12 cellular contexts compared by ENCODE assay signal in genomic region chr10:129161184-129161583, GRCh38.
DNase-seq lines count a peak whose midpoint lies in the region; ATAC-seq, FAIRE-seq and TF ChIP-seq lines count a peak whose summit lies in the region.
"Had no signal": no experiment of that assay in that cellular context is flagged by ENCODE, and none has a peak within 500 bp of the region (broad histone marks: within the 10 kb centered on the region; RNA-seq: fewer than 3 reads in every experiment).

No MANE protein-coding gene starts in this region.

- intact Hi-C loops in endothelial cell of umbilical vein (cut with micrococcal nuclease), result no loop called here
- intact Hi-C loops in transverse colon (cut with DNase I; ENCODE audit: low total_unique reads), result no loop called here

- CTCF ChIA-PET in endothelial cell of umbilical vein (lab: Charles Lee), result interaction anchor here (0.7 to 0.9 kb wide), 2 partner anchors 9 to 167 kb away, joined by 3 to 4 read pairs; no protein-coding TSS in a partner anchor

- peak; percentile 63 for FAIRE-seq in endothelial cell of umbilical vein (lab: Jason Lieb, UNC)
- FAIRE-seq: A204.1, colon had no signal

- no peak for TF ChIP-seq POLR2A in endothelial cell of umbilical vein (IDR thresholded peaks at IDR 0.05; ENCODE audit: low read depth, low read length)
- TF ChIP-seq POLR2A in transverse colon (IDR thresholded peaks at IDR 0.05), result no peak

- WGBS in transverse colon (ENCODE audit: low coverage in 1 of 2), 2 donors, result 53 to 100% methylated on average over 1 to 3 of the region's 3 CpGs

- no peaks in the 10 kb centered on the region for H3K36me3 ChIP-seq in endothelial cell of umbilical vein (ENCODE audit: control insufficient read depth in 2 of 2, extremely low read depth in 1 of 2, insufficient read depth in 2 of 2, low read length in 2 of 2)
- H3K36me3 ChIP-seq in neural progenitor cell, result no peaks in the 10 kb centered on the region
- no peaks in the 10 kb centered on the region for H3K36me3 ChIP-seq in transverse colon
- H3K36me3 ChIP-seq: heart left ventricle had no signal

- H2AFZ ChIP-seq in endothelial cell of umbilical vein (ENCODE audit: low read depth, low read length) (no peak overlapping the region), neural progenitor cell (replicated peaks) (no peak overlapping the region)

- no peak overlapping the region for H3K4me3 Mint-ChIP-seq in neural progenitor cell

- no peaks in the 10 kb centered on the region for H3K36me3 Mint-ChIP-seq in neural progenitor cell

- no peaks in the 10 kb centered on the region for H3K27me3 ChIP-seq in endothelial cell of umbilical vein (ENCODE audit: control insufficient read depth in 2 of 2, insufficient read depth in 2 of 2, low read length in 2 of 2)
- H3K27me3 ChIP-seq in neural progenitor cell, result no peaks in the 10 kb centered on the region
- no peaks in the 10 kb centered on the region for H3K27me3 ChIP-seq in transverse colon
- H3K27me3 ChIP-seq: heart left ventricle had no signal

- no peaks in the 10 kb centered on the region for H3K27me3 Mint-ChIP-seq in neural progenitor cell (ENCODE audit: insufficient read depth, low read depth)

- no peak overlapping the region for H3K27ac Mint-ChIP-seq in neural progenitor cell

- H3K9ac ChIP-seq in endothelial cell of umbilical vein (replicated peaks; ENCODE audit: extremely low read depth, insufficient read depth, low read length) (no peak overlapping the region), neural progenitor cell (no peak overlapping the region)

- H3K79me2 ChIP-seq in endothelial cell of umbilical vein (ENCODE audit: control insufficient read depth, insufficient read depth, low read length) (no peaks in the 10 kb centered on the region), neural progenitor cell (ENCODE audit: low read depth) (no peaks in the 10 kb centered on the region)

- TF ChIP-seq CTCF in endothelial cell of umbilical vein (IDR thresholded peaks at IDR 0.05; ENCODE audit: extremely low read depth in 1 of 2, insufficient read depth in 1 of 2, low read depth in 1 of 2, low read length in 2 of 2) (no peak), neural progenitor cell (IDR thresholded peaks at IDR 0.05) (no peak), transverse colon (IDR thresholded peaks at IDR 0.05) (no peak)

- no peak for TF ChIP-seq EP300 in transverse colon (IDR thresholded peaks at IDR 0.05; ENCODE audit: low read depth)

- H3K27ac ChIP-seq in endothelial cell of umbilical vein (ENCODE audit: insufficient read depth, low read depth, low read length), result no peak overlapping the region
- no peak overlapping the region for H3K27ac ChIP-seq in neural progenitor cell
- no peak overlapping the region for H3K27ac ChIP-seq in transverse colon
- H3K27ac ChIP-seq: heart left ventricle had no signal

- DNase-seq in NK-92 treated with Interleukin-12 subunit alpha and Interleukin-12 subunit beta, amount 100 ng/mL, for 24 hours (lab: John Stamatoyannopoulos, UW), result peak; percentile 42
- DNase-seq in NK-92 (lab: John Stamatoyannopoulos, UW; ENCODE audit: unreplicated experiment), result no peak
- peak; percentile 2 for DNase-seq in OCI-M1 (lab: John Stamatoyannopoulos, UW)
- peak; percentile 2 for DNase-seq in endothelial cell of umbilical vein (ENCODE audit: low read depth, low spot score)
- DNase-seq in neural progenitor cell (ENCODE audit: low spot score), result peak; percentile 42
- DNase-seq in NCI-H1694 (lab: John Stamatoyannopoulos, UW), result no peak
- no peak for DNase-seq in transverse colon
- DNase-seq: heart left ventricle, NCI-H2171 treated with DMSO at 0.1 percent for 48 hours had no signal

- H3K4me2 ChIP-seq in endothelial cell of umbilical vein (ENCODE audit: insufficient read depth, low read length) (no peak overlapping the region), neural progenitor cell (no peak overlapping the region)

- POLR2A ChIA-PET in endothelial cell of umbilical vein (lab: Charles Lee), result no interaction called here

- H4K20me1 ChIP-seq in endothelial cell of umbilical vein (replicated peaks; ENCODE audit: control insufficient read depth, extremely low read depth, insufficient read depth, low read length), result no peaks in the 10 kb centered on the region
- H4K20me1 ChIP-seq in neural progenitor cell (ENCODE audit: low read depth), result no peaks in the 10 kb centered on the region

- H3K4me1 ChIP-seq in endothelial cell of umbilical vein (ENCODE audit: control insufficient read depth, extremely low read depth, insufficient read depth, low read length) (no peaks in the 10 kb centered on the region), neural progenitor cell (no peaks in the 10 kb centered on the region), transverse colon (no peaks in the 10 kb centered on the region)
- H3K4me1 ChIP-seq: heart left ventricle had no signal

- no peak for ATAC-seq in HG03354 (IDR thresholded peaks at IDR 0.05; ENCODE audit: poor library complexity, severe bottlenecking, unreplicated experiment)
- ATAC-seq: heart left ventricle had no signal

- H3K9me3 Mint-ChIP-seq in neural progenitor cell, result peaks cover 8% of the 10 kb centered on the region

- H3K9me1 ChIP-seq in endothelial cell of umbilical vein (replicated peaks; ENCODE audit: control insufficient read depth, extremely low read depth, insufficient read depth, low read length), result no peaks in the 10 kb centered on the region

- H3K4me3 ChIP-seq in endothelial cell of umbilical vein (replicated peaks in 1 of 3; ENCODE audit: insufficient read depth in 1 of 3, low read depth in 1 of 3, low read length in 3 of 3), result no peak overlapping the region
- no peak overlapping the region for H3K4me3 ChIP-seq in neural progenitor cell
- H3K4me3 ChIP-seq in transverse colon, result no peak overlapping the region
- H3K4me3 ChIP-seq: heart left ventricle had no signal

- in situ Hi-C loops in transverse colon (cut with MboI; ENCODE audit: low pct_ligation_motif_present in 1 of 4, low pct_unique_long_range_greater_than_20kb in 1 of 4, low sequenced_read_pairs in 3 of 4), result no loop called here

- H3K9me3 ChIP-seq in endothelial cell of umbilical vein (replicated peaks; ENCODE audit: control insufficient read depth, insufficient read depth, low read length) (no peaks in the 10 kb centered on the region), neural progenitor cell (ENCODE audit: low read depth) (no peaks in the 10 kb centered on the region), transverse colon (no peaks in the 10 kb centered on the region)

- dilution Hi-C loops in endothelial cell of umbilical vein (cut with MboI; ENCODE audit: extremely low pct_ligation_motif_present, low sequenced_read_pairs), result no loop called here

- H3F3A ChIP-seq in neural progenitor cell (ENCODE audit: low read depth), result no peaks in the 10 kb centered on the region

- BruUV-seq in endothelial cell of umbilical vein (replicated peaks; lab: Mats Ljungman, UMichigan), result no TSS peak

- H3K4me1 Mint-ChIP-seq in neural progenitor cell, result peaks cover 12% of the 10 kb centered on the region

TF ChIP-seq in endothelial cell of umbilical vein, 7 proteins besides CTCF, POLR2A, EP300 and RAD21:
- TF ChIP-seq MYC (IDR thresholded peaks at IDR 0.05; ENCODE audit: low read depth, low read length) (no peak), FOS (IDR thresholded peaks at IDR 0.05; ENCODE audit: borderline replicate concordance, insufficient read depth, low read length) (peak; percentile 53), JUN (IDR thresholded peaks at IDR 0.05; ENCODE audit: borderline replicate concordance, insufficient read depth, insufficient read length, low read depth) (peak; percentile 31)

Comparison
In these comparisons a context has a peak if more than half of its experiments do, and no peak if none do; other contexts are left out.
1. DNase-seq: peak in NK-92 treated with Interleukin-12 subunit alpha and Interleukin-12 subunit beta, amount 100 ng/mL, for 24 hours (single experiment), OCI-M1 (single experiment), endothelial cell of umbilical vein (single experiment) and neural progenitor cell (single experiment); none in NK-92 (single experiment), NCI-H1694 (single experiment) and transverse colon (single experiment).